ENCODE assay signal across 2 cellular contexts in the genomic region with DNA sequence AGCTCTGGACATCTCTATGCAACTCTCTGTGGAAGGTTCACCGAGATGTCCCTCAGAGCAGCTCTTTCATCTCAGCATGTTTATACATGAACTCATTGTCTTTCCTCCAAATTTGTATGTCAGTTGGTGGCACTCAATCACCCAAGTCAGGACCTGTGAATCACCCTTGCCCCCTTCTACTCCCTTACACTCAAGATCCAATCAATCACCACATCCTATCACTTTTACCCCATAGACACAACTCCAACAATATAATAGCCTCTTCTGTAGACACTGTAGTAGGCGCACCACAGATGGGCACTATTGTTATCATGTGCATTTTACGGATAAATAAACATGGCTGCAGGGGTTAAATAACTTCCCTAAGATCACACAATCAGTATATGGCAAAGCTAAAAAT.
TF ChIP-seq lines count a peak whose summit lies in the region.

No MANE protein-coding gene starts in this region.

TF ChIP-seq in GM12878, 131 proteins besides CTCF, POLR2A, EP300 and RAD21:
- TF ChIP-seq NR2C1 (IDR thresholded peaks at IDR 0.05) (no peak), RBBP5 (conservative IDR thresholded peaks at IDR 0.05) (no peak), MYC (IDR thresholded peaks at IDR 0.05; ENCODE audit: insufficient read depth, insufficient read length, insufficient replicate concordance, low read length, severe bottlenecking) (no peak), TARDBP (IDR thresholded peaks at IDR 0.05; ENCODE audit: borderline replicate concordance) (no peak), IKZF2 (IDR thresholded peaks at IDR 0.05) (no peak), ZNF24 (IDR thresholded peaks at IDR 0.05) (no peak)
- TF ChIP-seq, protein P1, sequence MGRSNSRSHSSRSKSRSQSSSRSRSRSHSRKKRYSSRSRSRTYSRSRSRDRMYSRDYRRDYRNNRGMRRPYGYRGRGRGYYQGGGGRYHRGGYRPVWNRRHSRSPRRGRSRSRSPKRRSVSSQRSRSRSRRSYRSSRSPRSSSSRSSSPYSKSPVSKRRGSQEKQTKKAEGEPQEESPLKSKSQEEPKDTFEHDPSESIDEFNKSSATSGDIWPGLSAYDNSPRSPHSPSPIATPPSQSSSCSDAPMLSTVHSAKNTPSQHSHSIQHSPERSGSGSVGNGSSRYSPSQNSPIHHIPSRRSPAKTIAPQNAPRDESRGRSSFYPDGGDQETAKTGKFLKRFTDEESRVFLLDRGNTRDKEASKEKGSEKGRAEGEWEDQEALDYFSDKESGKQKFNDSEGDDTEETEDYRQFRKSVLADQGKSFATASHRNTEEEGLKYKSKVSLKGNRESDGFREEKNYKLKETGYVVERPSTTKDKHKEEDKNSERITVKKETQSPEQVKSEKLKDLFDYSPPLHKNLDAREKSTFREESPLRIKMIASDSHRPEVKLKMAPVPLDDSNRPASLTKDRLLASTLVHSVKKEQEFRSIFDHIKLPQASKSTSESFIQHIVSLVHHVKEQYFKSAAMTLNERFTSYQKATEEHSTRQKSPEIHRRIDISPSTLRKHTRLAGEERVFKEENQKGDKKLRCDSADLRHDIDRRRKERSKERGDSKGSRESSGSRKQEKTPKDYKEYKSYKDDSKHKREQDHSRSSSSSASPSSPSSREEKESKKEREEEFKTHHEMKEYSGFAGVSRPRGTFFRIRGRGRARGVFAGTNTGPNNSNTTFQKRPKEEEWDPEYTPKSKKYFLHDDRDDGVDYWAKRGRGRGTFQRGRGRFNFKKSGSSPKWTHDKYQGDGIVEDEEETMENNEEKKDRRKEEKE (IDR thresholded peaks at IDR 0.05): no peak
- TF ChIP-seq, protein P2, sequence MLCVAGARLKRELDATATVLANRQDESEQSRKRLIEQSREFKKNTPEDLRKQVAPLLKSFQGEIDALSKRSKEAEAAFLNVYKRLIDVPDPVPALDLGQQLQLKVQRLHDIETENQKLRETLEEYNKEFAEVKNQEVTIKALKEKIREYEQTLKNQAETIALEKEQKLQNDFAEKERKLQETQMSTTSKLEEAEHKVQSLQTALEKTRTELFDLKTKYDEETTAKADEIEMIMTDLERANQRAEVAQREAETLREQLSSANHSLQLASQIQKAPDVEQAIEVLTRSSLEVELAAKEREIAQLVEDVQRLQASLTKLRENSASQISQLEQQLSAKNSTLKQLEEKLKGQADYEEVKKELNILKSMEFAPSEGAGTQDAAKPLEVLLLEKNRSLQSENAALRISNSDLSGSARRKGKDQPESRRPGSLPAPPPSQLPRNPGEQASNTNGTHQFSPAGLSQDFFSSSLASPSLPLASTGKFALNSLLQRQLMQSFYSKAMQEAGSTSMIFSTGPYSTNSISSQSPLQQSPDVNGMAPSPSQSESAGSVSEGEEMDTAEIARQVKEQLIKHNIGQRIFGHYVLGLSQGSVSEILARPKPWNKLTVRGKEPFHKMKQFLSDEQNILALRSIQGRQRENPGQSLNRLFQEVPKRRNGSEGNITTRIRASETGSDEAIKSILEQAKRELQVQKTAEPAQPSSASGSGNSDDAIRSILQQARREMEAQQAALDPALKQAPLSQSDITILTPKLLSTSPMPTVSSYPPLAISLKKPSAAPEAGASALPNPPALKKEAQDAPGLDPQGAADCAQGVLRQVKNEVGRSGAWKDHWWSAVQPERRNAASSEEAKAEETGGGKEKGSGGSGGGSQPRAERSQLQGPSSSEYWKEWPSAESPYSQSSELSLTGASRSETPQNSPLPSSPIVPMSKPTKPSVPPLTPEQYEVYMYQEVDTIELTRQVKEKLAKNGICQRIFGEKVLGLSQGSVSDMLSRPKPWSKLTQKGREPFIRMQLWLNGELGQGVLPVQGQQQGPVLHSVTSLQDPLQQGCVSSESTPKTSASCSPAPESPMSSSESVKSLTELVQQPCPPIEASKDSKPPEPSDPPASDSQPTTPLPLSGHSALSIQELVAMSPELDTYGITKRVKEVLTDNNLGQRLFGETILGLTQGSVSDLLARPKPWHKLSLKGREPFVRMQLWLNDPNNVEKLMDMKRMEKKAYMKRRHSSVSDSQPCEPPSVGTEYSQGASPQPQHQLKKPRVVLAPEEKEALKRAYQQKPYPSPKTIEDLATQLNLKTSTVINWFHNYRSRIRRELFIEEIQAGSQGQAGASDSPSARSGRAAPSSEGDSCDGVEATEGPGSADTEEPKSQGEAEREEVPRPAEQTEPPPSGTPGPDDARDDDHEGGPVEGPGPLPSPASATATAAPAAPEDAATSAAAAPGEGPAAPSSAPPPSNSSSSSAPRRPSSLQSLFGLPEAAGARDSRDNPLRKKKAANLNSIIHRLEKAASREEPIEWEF (IDR thresholded peaks at IDR 0.05; ENCODE audit: insufficient replicate concordance, low read depth, low read length): no peak
TF ChIP-seq in GM12878: peak in this region for 0.

TF ChIP-seq in WTC11, 78 proteins besides CTCF, POLR2A, EP300 and RAD21:
- TF ChIP-seq CREM (CRISPR knock-in tag; IDR thresholded peaks at IDR 0.05) (no peak), FOXP1 (CRISPR knock-in tag; IDR thresholded peaks at IDR 0.05; ENCODE audit: borderline replicate concordance) (no peak), MXD4 (CRISPR knock-in tag; IDR thresholded peaks at IDR 0.05; ENCODE audit: borderline replicate concordance) (no peak), ZNF423 (CRISPR knock-in tag; IDR thresholded peaks at IDR 0.05) (no peak), PRRX2 (CRISPR knock-in tag; IDR thresholded peaks at IDR 0.05) (no peak), ZNF219 (CRISPR knock-in tag; IDR thresholded peaks at IDR 0.05; ENCODE audit: borderline replicate concordance) (no peak), NFATC4 (CRISPR knock-in tag; IDR thresholded peaks at IDR 0.05) (no peak), TCF7 (CRISPR knock-in tag; IDR thresholded peaks at IDR 0.05; ENCODE audit: low read depth) (no peak), GRHL2 (CRISPR knock-in tag; IDR thresholded peaks at IDR 0.05; ENCODE audit: insufficient replicate concordance, severe bottlenecking) (no peak)
- TF ChIP-seq, protein P3, sequence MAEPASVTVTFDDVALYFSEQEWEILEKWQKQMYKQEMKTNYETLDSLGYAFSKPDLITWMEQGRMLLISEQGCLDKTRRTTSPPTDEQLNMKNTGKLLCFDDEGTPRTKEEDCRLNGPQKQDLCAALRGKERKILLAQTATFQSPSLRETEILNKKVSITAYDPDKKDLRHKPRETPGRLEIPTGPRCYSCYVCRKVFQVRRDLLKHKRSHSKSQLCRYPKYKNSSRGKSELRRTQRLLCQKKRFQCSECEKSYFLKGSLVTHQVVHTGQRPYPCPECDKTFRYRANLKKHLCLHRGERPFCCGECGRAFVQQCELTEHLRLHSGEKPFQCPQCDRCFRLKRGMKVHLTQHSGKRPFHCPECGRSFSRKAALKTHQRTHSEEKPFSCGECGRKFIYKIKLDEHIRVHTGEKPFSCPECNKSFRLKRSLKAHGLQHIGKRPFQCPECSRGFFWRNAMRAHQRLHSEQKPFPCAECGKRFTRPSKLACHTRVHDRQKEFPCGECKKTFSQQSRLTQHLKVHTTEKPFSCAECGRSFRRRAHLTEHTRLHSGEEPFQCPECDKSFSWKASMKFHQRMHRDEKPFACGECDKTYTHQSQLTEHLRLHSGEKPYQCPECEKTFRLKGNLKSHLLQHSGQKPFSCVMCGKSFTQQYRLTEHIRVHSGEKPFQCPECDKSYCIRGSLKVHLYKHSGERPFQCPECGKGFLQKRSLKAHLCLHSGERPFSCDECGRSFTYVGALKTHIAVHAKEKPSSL (CRISPR knock-in tag; conservative IDR thresholded peaks at IDR 0.05): no peak
- TF ChIP-seq, protein P4, sequence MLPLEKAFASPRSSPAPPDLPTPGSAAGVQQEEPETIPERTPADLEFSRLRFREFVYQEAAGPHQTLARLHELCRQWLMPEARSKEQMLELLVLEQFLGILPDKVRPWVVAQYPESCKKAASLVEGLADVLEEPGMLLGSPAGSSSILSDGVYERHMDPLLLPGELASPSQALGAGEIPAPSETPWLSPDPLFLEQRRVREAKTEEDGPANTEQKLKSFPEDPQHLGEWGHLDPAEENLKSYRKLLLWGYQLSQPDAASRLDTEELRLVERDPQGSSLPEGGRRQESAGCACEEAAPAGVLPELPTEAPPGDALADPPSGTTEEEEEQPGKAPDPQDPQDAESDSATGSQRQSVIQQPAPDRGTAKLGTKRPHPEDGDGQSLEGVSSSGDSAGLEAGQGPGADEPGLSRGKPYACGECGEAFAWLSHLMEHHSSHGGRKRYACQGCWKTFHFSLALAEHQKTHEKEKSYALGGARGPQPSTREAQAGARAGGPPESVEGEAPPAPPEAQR (CRISPR knock-in tag; IDR thresholded peaks at IDR 0.05): no peak
- TF ChIP-seq, protein P5, sequence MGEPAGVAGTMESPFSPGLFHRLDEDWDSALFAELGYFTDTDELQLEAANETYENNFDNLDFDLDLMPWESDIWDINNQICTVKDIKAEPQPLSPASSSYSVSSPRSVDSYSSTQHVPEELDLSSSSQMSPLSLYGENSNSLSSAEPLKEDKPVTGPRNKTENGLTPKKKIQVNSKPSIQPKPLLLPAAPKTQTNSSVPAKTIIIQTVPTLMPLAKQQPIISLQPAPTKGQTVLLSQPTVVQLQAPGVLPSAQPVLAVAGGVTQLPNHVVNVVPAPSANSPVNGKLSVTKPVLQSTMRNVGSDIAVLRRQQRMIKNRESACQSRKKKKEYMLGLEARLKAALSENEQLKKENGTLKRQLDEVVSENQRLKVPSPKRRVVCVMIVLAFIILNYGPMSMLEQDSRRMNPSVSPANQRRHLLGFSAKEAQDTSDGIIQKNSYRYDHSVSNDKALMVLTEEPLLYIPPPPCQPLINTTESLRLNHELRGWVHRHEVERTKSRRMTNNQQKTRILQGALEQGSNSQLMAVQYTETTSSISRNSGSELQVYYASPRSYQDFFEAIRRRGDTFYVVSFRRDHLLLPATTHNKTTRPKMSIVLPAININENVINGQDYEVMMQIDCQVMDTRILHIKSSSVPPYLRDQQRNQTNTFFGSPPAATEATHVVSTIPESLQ (CRISPR knock-in tag; IDR thresholded peaks at IDR 0.05): no peak
- TF ChIP-seq, protein P6, sequence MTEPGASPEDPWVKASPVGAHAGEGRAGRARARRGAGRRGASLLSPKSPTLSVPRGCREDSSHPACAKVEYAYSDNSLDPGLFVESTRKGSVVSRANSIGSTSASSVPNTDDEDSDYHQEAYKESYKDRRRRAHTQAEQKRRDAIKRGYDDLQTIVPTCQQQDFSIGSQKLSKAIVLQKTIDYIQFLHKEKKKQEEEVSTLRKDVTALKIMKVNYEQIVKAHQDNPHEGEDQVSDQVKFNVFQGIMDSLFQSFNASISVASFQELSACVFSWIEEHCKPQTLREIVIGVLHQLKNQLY (CRISPR knock-in tag; IDR thresholded peaks at IDR 0.05): no peak
